ENCODE assay signal across 16 cellular contexts in genomic region chr2:160612266-160612864, GRCh38.
"Had no signal": no experiment of that assay in that cellular context is flagged by ENCODE, and none has a peak within 500 bp of the region (broad histone marks: within the 10 kb centered on the region; RNA-seq: fewer than 3 reads in every experiment).

No MANE protein-coding gene starts in this region.

- H3K4me1 Mint-ChIP-seq: activated B cell treated with CpG ODN at 0.5 μM for 24 hours had no signal

- H2AFZ ChIP-seq: hepatocyte had no signal

- H3K27me3 ChIP-seq: breast epithelium, hepatocyte, tibial artery, uterus had no signal

- H3K27ac Mint-ChIP-seq: activated B cell treated with CpG ODN at 0.5 μM for 24 hours; activated CD4-positive, alpha-beta T cell treated with anti-CD3 and anti-CD28 coated beads, Interleukin-2, amount 10 ng/mL, durations not matched to agents 7 days and 5 days had no signal

- H3K4me3 ChIP-seq: breast epithelium, dorsolateral prefrontal cortex, hepatocyte, skin epidermis, tibial artery, uterus had no signal

- H3K27ac ChIP-seq: breast epithelium, dorsolateral prefrontal cortex, hepatocyte, tibial artery, uterus had no signal

- H3K4me3 Mint-ChIP-seq: activated B cell treated with CpG ODN at 0.5 μM for 24 hours; activated CD4-positive, alpha-beta T cell treated with anti-CD3 and anti-CD28 coated beads, Interleukin-2, amount 10 ng/mL, durations not matched to agents 7 days and 5 days had no signal

- H3K4me2 ChIP-seq: hepatocyte had no signal

- H3K36me3 ChIP-seq: breast epithelium, tibial artery, uterus had no signal

- DNase-seq: activated B cell treated with CpG ODN at 0.5 μM for 24 hours; activated CD4-positive, alpha-beta T cell treated with anti-CD3 and anti-CD28 coated beads, Interleukin-2, amount 10 ng/mL, durations not matched to agents 7 days and 5 days; activated CD8-positive, alpha-beta memory T cell treated with anti-CD3 and anti-CD28 coated beads for 24 hours; activated naive CD4-positive, alpha-beta T cell treated with anti-CD3 and anti-CD28 coated beads, Interleukin-2, amount 50 U/mL, for 16 hours; activated T-cell treated with anti-CD3 and anti-CD28 coated beads for 4 hours; amniotic stem cell; dorsolateral prefrontal cortex; kidney glomerular epithelial cell; retina; T-helper 2 cell; tibial artery; uterus had no signal

- H3K4me1 ChIP-seq: breast epithelium, tibial artery, uterus had no signal

- ATAC-seq: esophagus mucosa had no signal

- H3K9me3 ChIP-seq: uterus had no signal
